ENCODE assay signal across 8 cellular contexts in the genomic region with DNA sequence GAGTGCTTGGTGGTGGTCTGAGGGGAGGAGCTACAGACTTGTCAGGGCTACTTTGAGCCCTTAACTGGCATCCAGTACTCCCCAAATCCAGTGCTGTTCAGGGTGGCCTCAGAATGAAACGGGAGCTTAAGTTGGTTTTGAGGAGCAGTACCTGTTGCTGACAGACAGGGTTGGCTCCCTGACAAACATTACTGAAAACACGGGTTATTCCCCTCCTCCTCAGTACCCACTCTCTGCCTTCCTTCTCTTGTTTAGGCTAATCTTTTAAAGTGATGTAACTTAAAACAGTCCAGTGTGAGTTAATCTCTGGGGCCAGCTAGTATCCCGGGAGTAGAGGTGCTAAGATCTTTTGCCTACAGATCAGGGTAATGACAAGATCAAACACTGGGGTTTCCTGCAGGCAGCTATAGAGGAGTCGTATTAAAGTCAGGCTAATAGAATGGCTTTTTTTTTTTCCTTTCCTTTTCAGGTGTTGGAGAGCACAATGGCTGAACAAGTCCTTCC. TPM values are rescaled to one million over a fixed set of nuclear protein-coding genes. Genes with fewer than 3 reads are reported as not detected.
DNase-seq lines count a peak whose midpoint lies in the region; ATAC-seq and TF ChIP-seq lines count a peak whose summit lies in the region.

No MANE protein-coding gene starts in this region.

- TF ChIP-seq CTCF in adrenal gland (IDR thresholded peaks at IDR 0.05): peak in 1 of 6 experiments; percentile 17

- intact Hi-C loops in activated CD4-positive, alpha-beta T cell treated with anti-CD3 and anti-CD28 coated beads for 36 hours (cut with DNase I, micrococcal nuclease): loop anchor here in 1 of 2 experiments (1.0 kb wide), 1 partner anchor 75 kb away; no protein-coding TSS in a partner anchor
- intact Hi-C loops in adrenal gland (cut with DNase I): loop anchor here in 1 of 2 donors (10.0 kb wide), 1 partner anchor 74 kb away; no protein-coding TSS in a partner anchor

- H3K4me3 ChIP-seq in adrenal gland (peak overlapping the region in 1 of 4 donors; percentile 10), muscle layer of colon (ENCODE audit: low read depth in 1 of 2, low read length in 2 of 2) (peak overlapping the region in 1 of 2 donors; percentile 42)

- H3K27me3 Mint-ChIP-seq in activated CD4-positive, alpha-beta T cell treated with anti-CD3 and anti-CD28 coated beads for 36 hours: no peaks in the 10 kb centered on the region

- H3K4me1 ChIP-seq in adrenal gland (replicated peaks in 1 of 2) (peaks cover 0 to 34% of the 10 kb centered on the region in 2 donors), muscle layer of colon (ENCODE audit: insufficient read depth, low read length) (peaks cover 61% of the 10 kb centered on the region)

- no peak for TF ChIP-seq POLR2A in adrenal gland (IDR thresholded peaks at IDR 0.05)

- H3K9ac ChIP-seq in muscle layer of colon (ENCODE audit: low read length): peak overlapping the region; percentile 15

- peak overlapping the region; percentile 99 for H3K27ac Mint-ChIP-seq in activated CD4-positive, alpha-beta T cell treated with anti-CD3 and anti-CD28 coated beads for 36 hours

- H3K9me3 ChIP-seq in adrenal gland (replicated peaks in 1 of 3) (no peaks in the 10 kb centered on the region), muscle layer of colon (ENCODE audit: low read length) (no peaks in the 10 kb centered on the region)

- no peaks in the 10 kb centered on the region for H3K9me3 Mint-ChIP-seq in activated CD4-positive, alpha-beta T cell treated with anti-CD3 and anti-CD28 coated beads for 36 hours (ENCODE audit: low read depth)

- WGBS in adrenal gland, 4 donors: 44 to 64% (median 58%) methylated on average over 4 of the region's 4 CpGs

- ATAC-seq in activated CD4-positive, alpha-beta T cell treated with anti-CD3 and anti-CD28 coated beads for 36 hours: peak; percentile 59
- peak; percentile 27 for ATAC-seq in HG03460 (IDR thresholded peaks at IDR 0.05; ENCODE audit: unreplicated experiment)

- DNase-seq in activated CD4-positive, alpha-beta T cell treated with anti-CD3 and anti-CD28 coated beads for 36 hours: peak; percentile 79
- DNase-seq in activated CD4-positive, alpha-beta T cell treated with anti-CD3 and anti-CD28 coated beads, Interleukin-2, amount 50 U/mL, for 4 hours: no peak
- DNase-seq in adrenal gland: no peak
- DNase-seq in NCI-H146 (lab: John Stamatoyannopoulos, UW): no peak
- DNase-seq in H4 (ENCODE audit: low spot score): no peak
- no peak for DNase-seq in activated CD8-positive, alpha-beta memory T cell treated with anti-CD3 and anti-CD28 coated beads, Interleukin-2, amount 50 U/mL, for 48 hours

- H3K27me3 ChIP-seq in adrenal gland (no peaks in the 10 kb centered on the region), muscle layer of colon (ENCODE audit: control insufficient read depth in 1 of 2, insufficient read depth in 2 of 2, low read length in 2 of 2) (no peaks in the 10 kb centered on the region)

- H3K36me3 ChIP-seq in adrenal gland (replicated peaks in 1 of 2) (peaks cover 0 to 13% of the 10 kb centered on the region in 2 donors), muscle layer of colon (ENCODE audit: insufficient read depth, low read length) (peaks cover 28% of the 10 kb centered on the region)

- H3K4me1 Mint-ChIP-seq in activated CD4-positive, alpha-beta T cell treated with anti-CD3 and anti-CD28 coated beads for 36 hours: peaks cover 22% of the 10 kb centered on the region

- POLR2A ChIA-PET in activated CD4-positive, alpha-beta T cell treated with anti-CD3 and anti-CD28 coated beads for 36 hours (lab: Charles Lee): interaction anchor here (0.5 to 2.5 kb wide), 20 partner anchors 8 to 831 kb away, joined by 3 to 12 read pairs (median 5); no protein-coding TSS in a partner anchor

- H3K36me3 Mint-ChIP-seq in activated CD4-positive, alpha-beta T cell treated with anti-CD3 and anti-CD28 coated beads for 36 hours (ENCODE audit: low read depth): peaks cover 85% of the 10 kb centered on the region

- CTCF ChIA-PET in activated CD4-positive, alpha-beta T cell treated with anti-CD3 and anti-CD28 coated beads for 36 hours (lab: Charles Lee): interaction anchor here (0.6 to 10.9 kb wide), 41 partner anchors 9 to 1359 kb away, joined by 3 to 137 read pairs (median 5); no protein-coding TSS in a partner anchor

- H3K27ac ChIP-seq in adrenal gland (peak overlapping the region in 3 of 5 donors; percentile 11 to 61 (median 27)), muscle layer of colon (ENCODE audit: low read depth, low read length) (peak overlapping the region; percentile 53)

- H3K4me3 Mint-ChIP-seq in activated CD4-positive, alpha-beta T cell treated with anti-CD3 and anti-CD28 coated beads for 36 hours: peak overlapping the region; percentile 91

RNA-seq across cellular contexts. Expression of a gene that starts 3.7 kb away (rescaled TPM):
- 100 to 1,000 TPM; 284 to 371 TPM for total RNA-seq in activated CD4-positive, alpha-beta T cell treated with anti-CD3 and anti-CD28 coated beads for 36 hours
- total RNA-seq in adrenal gland: 10 to 100 TPM in 7 of 8 donors, 1 to 10 TPM in 1; 5.0 to 29.7 (median 17.6) TPM
- 10 to 100 TPM; 10.5 to 15.5 (median 13.9) TPM for polyA plus RNA-seq in adrenal gland
- 0.41 and 0.45 TPM in 2 replicates for total RNA-seq in H4 (2014; rRNA removed; shearing (Covaris generic))

Comparison
In these comparisons a context has a peak if more than half of its experiments do, and no peak if none do; other contexts are left out.
1. RNA of a gene that starts 3.7 kb away (total RNA-seq): 284 to 371 TPM in activated CD4-positive, alpha-beta T cell treated with anti-CD3 and anti-CD28 coated beads for 36 hours; 5.0 to 29.7 TPM in adrenal gland and 0.41 to 0.45 TPM in H4; every median in the first group is over 4 times any median in the second.